In genomic region chr10:62056219-62056618, GRCh38 we compare ENCODE assay signal across 9 cellular contexts.
A peak's percentile ranks its signal among the peaks of the same experiment; 100 is the strongest.
DNase-seq lines count a peak whose midpoint lies in the region; ATAC-seq and TF ChIP-seq lines count a peak whose summit lies in the region.
"Had no signal": no experiment of that assay in that cellular context is flagged by ENCODE, and none has a peak within 500 bp of the region (broad histone marks: within the 10 kb centered on the region; RNA-seq: fewer than 3 reads in every experiment).

No MANE protein-coding gene starts in this region.

- H3K27ac ChIP-seq in breast epithelium (peak overlapping the region; percentile 92 to 95), mammary epithelial cell (ENCODE audit: insufficient read depth, low read depth, low read length) (no peak overlapping the region), muscle layer of duodenum (ENCODE audit: low read length) (peak overlapping the region; percentile 54), tibial artery (peak overlapping the region; percentile 88 to 96)

- no peak for ATAC-seq in activated naive CD4-positive, alpha-beta T cell treated with anti-CD3 and anti-CD28 coated beads, Interleukin-2, amount 50 U/mL, for 72 hours

- no peak for TF ChIP-seq CTCF in breast epithelium (IDR thresholded peaks at IDR 0.05)
- TF ChIP-seq CTCF in mammary epithelial cell (conservative IDR thresholded peaks at IDR 0.05 in 1 of 2, IDR thresholded peaks at IDR 0.05 in 1 of 2; ENCODE audit: extremely low read depth in 1 of 2, insufficient read depth in 1 of 2, low read depth in 1 of 2, low read length in 2 of 2) = no peak
- no peak for TF ChIP-seq CTCF in tibial artery (IDR thresholded peaks at IDR 0.05)

- H3K36me3 Mint-ChIP-seq in activated naive CD4-positive, alpha-beta T cell treated with anti-CD3 and anti-CD28 coated beads, Interleukin-2, amount 50 U/mL, for 72 hours = peaks cover 92 to 100% of the 10 kb centered on the region in 2 donors

- no peak overlapping the region for H2AFZ ChIP-seq in mammary epithelial cell (ENCODE audit: low read depth, low read length)

- H4K20me1 ChIP-seq in mammary epithelial cell (ENCODE audit: insufficient read depth, low read length) = no peaks in the 10 kb centered on the region

- no peak for TF ChIP-seq POLR2A in breast epithelium (IDR thresholded peaks at IDR 0.05)
- TF ChIP-seq POLR2A in erythroblast (IDR thresholded peaks at IDR 0.05; ENCODE audit: low read length) = no peak

- no peak overlapping the region for H3K9ac ChIP-seq in mammary epithelial cell (ENCODE audit: insufficient read depth, low read length)

- DNase-seq in breast epithelium (ENCODE audit: low spot score in 2 of 2) (no peak), mammary epithelial cell (no peak), tibial artery (no peak), erythroblast (lab: John Stamatoyannopoulos, UW) (no peak), NCI-H146 (lab: John Stamatoyannopoulos, UW) (no peak), SW 1271 (lab: John Stamatoyannopoulos, UW) (no peak)
- no peak for DNase-seq in activated naive CD4-positive, alpha-beta T cell treated with anti-CD3 and anti-CD28 coated beads, Interleukin-2, amount 50 U/mL, for 72 hours (ENCODE audit: low spot score in 2 of 2)
- DNase-seq: NCI-H774 had no signal

- H3K9me3 ChIP-seq in breast epithelium (no peaks in the 10 kb centered on the region), mammary epithelial cell (replicated peaks; ENCODE audit: insufficient read depth, low read length) (no peaks in the 10 kb centered on the region), muscle layer of duodenum (ENCODE audit: control insufficient read depth in 1 of 2, low read length in 2 of 2) (no peaks in the 10 kb centered on the region), tibial artery (no peaks in the 10 kb centered on the region)

- intact Hi-C loops in breast epithelium (cut with DNase I; ENCODE audit: low total_unique reads) (no loop called here), mammary epithelial cell (cut with micrococcal nuclease) (no loop called here), tibial artery (cut with DNase I; ENCODE audit: low total_unique reads) (no loop called here)

- no TSS peak for BruUV-seq in mammary epithelial cell (replicated peaks; lab: Mats Ljungman, UMichigan)

- H3K27ac Mint-ChIP-seq in activated naive CD4-positive, alpha-beta T cell treated with anti-CD3 and anti-CD28 coated beads, Interleukin-2, amount 50 U/mL, for 72 hours = peak overlapping the region; percentile 59 to 87

- peaks cover 8 to 11% of the 10 kb centered on the region in 2 donors for H3K9me3 Mint-ChIP-seq in activated naive CD4-positive, alpha-beta T cell treated with anti-CD3 and anti-CD28 coated beads, Interleukin-2, amount 50 U/mL, for 72 hours

- peaks cover 0 to 19% of the 10 kb centered on the region in 2 donors for H3K4me1 ChIP-seq in breast epithelium
- H3K4me1 ChIP-seq in mammary epithelial cell (ENCODE audit: insufficient read depth, low read length) = no peaks in the 10 kb centered on the region
- H3K4me1 ChIP-seq in muscle layer of duodenum (ENCODE audit: control insufficient read depth in 1 of 2, insufficient read depth in 2 of 2, low read length in 2 of 2) = peaks cover 37 to 40% of the 10 kb centered on the region in 2 donors
- peaks cover 0 to 100% (median 72%) of the 10 kb centered on the region in 4 donors for H3K4me1 ChIP-seq in tibial artery

- in situ Hi-C loops in mammary epithelial cell (cut with MboI; ENCODE audit: low sequenced_read_pairs in 2 of 2) = no loop called here

- H3K4me3 ChIP-seq in breast epithelium (peak overlapping the region in 2 of 3 donors; percentile 66), mammary epithelial cell (replicated peaks in 1 of 3; ENCODE audit: insufficient read depth in 1 of 3, low read depth in 2 of 3, low read length in 3 of 3) (no peak overlapping the region), muscle layer of duodenum (ENCODE audit: low read depth in 1 of 2, low read length in 2 of 2) (peak overlapping the region in 1 of 2 donors; percentile 23), tibial artery (peak overlapping the region; percentile 12 to 38)

- peaks cover 3% of the 10 kb centered on the region for H3K36me3 ChIP-seq in breast epithelium
- H3K36me3 ChIP-seq in mammary epithelial cell (ENCODE audit: insufficient read depth, low read length) = peaks cover 7% of the 10 kb centered on the region
- peaks cover 31 to 36% of the 10 kb centered on the region in 2 donors for H3K36me3 ChIP-seq in muscle layer of duodenum (ENCODE audit: control insufficient read depth in 1 of 2, insufficient read depth in 2 of 2, low read length in 2 of 2)
- peaks cover 41 to 74% (median 54%) of the 10 kb centered on the region in 3 donors for H3K36me3 ChIP-seq in tibial artery

- dilution Hi-C loops in mammary epithelial cell (cut with HindIII; ENCODE audit: low sequenced_read_pairs) = no loop called here

- no peaks in the 10 kb centered on the region for H3K27me3 ChIP-seq in breast epithelium
- H3K27me3 ChIP-seq in mammary epithelial cell (ENCODE audit: insufficient read depth, low read length) = no peaks in the 10 kb centered on the region
- H3K27me3 ChIP-seq in muscle layer of duodenum (ENCODE audit: low read depth, low read length) = no peaks in the 10 kb centered on the region
- no peaks in the 10 kb centered on the region for H3K27me3 ChIP-seq in tibial artery

- no peaks in the 10 kb centered on the region for H3K79me2 ChIP-seq in mammary epithelial cell (ENCODE audit: insufficient read depth, low read length)

- no peak overlapping the region for H3K4me2 ChIP-seq in mammary epithelial cell (ENCODE audit: insufficient read depth, low read depth, low read length)

- 100% methylated on average over 2 of the region's 2 CpGs for WGBS in mammary epithelial cell (ENCODE audit: low coverage, missing lambda C conversion rate)

- CTCF ChIA-PET in mammary epithelial cell (lab: Charles Lee; ENCODE audit: low non-redundant PET) = no interaction called here

Comparison
In these comparisons a context has a peak if more than half of its experiments do, and no peak if none do; other contexts are left out.
1. H3K4me3 ChIP-seq: peak in breast epithelium (2 of 3) and tibial artery (2 of 2); none in mammary epithelial cell (0 of 3).